Comparison of ENCODE assay signal across 1 cellular context in the genomic region with DNA sequence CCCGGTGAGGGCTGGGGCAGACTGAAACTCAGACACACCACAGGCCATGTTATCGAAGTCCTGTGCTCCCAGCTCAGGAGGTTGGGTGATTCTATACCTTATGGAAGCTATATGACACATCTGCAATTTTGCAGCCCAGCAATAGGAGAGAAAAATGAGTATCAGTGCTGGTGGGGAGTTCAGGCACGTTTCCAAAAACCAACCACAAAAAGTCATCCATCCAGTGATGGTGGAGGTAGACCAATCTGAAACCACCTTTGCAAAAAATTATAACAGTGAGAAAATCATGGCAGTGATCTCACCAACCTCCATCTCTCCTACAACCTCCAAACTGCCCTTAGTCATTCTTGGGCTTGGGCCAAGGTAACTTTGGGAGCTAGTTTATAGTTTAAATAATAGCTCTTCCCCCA.
TF ChIP-seq lines count a peak whose summit lies in the region.

No MANE protein-coding gene starts in this region.

TF ChIP-seq in IMR-90, 13 proteins besides CTCF, POLR2A, EP300 and RAD21:
- TF ChIP-seq ELK1 (IDR thresholded peaks at IDR 0.05; ENCODE audit: borderline replicate concordance, low read depth, low read length) (no peak), MXI1 (IDR thresholded peaks at IDR 0.05; ENCODE audit: borderline replicate concordance, low read depth, low read length) (no peak), NFE2L2 (IDR thresholded peaks at IDR 0.05; ENCODE audit: low read depth, low read length) (no peak), RCOR1 (IDR thresholded peaks at IDR 0.05; ENCODE audit: insufficient replicate concordance, low read length) (no peak), SMC3 (IDR thresholded peaks at IDR 0.05; ENCODE audit: low read depth, low read length) (no peak), FOS (IDR thresholded peaks at IDR 0.05; ENCODE audit: low read depth, low read length) (no peak), RFX5 (IDR thresholded peaks at IDR 0.05; ENCODE audit: low read depth, low read length) (no peak)
